21 cellular contexts compared by ENCODE assay signal in the genomic region with DNA sequence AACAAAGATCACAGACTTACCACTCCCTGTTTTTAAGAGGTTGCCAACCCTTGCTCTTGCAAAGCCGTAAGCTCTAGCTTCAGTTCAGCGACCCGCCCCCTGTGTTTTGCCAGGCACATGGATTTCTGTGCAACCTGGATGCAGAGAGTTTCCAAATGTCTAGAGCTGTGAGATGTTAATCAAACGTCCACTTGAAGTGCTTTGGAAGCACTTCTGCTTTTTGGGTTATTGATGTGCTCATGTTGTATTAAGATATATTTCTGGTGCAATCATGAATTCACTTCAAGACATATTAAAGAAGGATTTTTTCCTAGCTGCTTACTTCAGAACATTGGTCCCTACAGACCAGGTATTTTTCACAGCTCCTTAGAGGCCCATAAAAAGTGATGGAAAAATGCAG. TPM values are rescaled to one million over a fixed set of nuclear protein-coding genes. Genes with fewer than 3 reads are reported as not detected.
"Had no signal": no experiment of that assay in that cellular context is flagged by ENCODE, and none has a peak within 500 bp of the region (broad histone marks: within the 10 kb centered on the region; RNA-seq: fewer than 3 reads in every experiment).

No MANE protein-coding gene starts in this region.

- H3K9me3 ChIP-seq: left lung, pancreas, tibial artery, vagina had no signal

- H3K4me3 ChIP-seq: coronary artery, left lung, pancreas, tibial artery, vagina had no signal

- ATAC-seq: foreskin keratinocyte; left lung; pancreas; stimulated activated memory B cell treated with anti-CD40 and anti-IgM and Interleukin-4, amounts not matched to agents 10 μg/mL and 1 μg/mL and 100 μg/mL, for 72 hours had no signal

- H3K27ac Mint-ChIP-seq: activated naive CD8-positive, alpha-beta T cell treated with anti-CD3 and anti-CD28 coated beads, Interleukin-2, amount 10 ng/mL, durations not matched to agents 7 days and 5 days; activated T-helper 1 cell treated with anti-CD3 and anti-CD28 coated beads, Interleukin-12 subunit alpha, Interleukin-12 subunit beta, Interleukin-2, Interleukin-4 antibody, amounts not matched to agents 30 ng/mL and 10 ng/mL and 1 ng/mL, durations not matched to agents 14 hours and 24 hours and 36 hours; brain had no signal

- H3K9me3 Mint-ChIP-seq: activated naive CD8-positive, alpha-beta T cell treated with anti-CD3 and anti-CD28 coated beads, Interleukin-2, amount 10 ng/mL, durations not matched to agents 7 days and 5 days; activated T-helper 1 cell treated with anti-CD3 and anti-CD28 coated beads, Interleukin-12 subunit alpha, Interleukin-12 subunit beta, Interleukin-2, Interleukin-4 antibody, amounts not matched to agents 30 ng/mL and 10 ng/mL and 1 ng/mL, durations not matched to agents 14 hours and 24 hours and 36 hours; central memory CD8-positive, alpha-beta T cell had no signal

- H3K4me3 Mint-ChIP-seq: activated naive CD8-positive, alpha-beta T cell treated with anti-CD3 and anti-CD28 coated beads, Interleukin-2, amount 10 ng/mL, durations not matched to agents 7 days and 5 days; activated T-helper 1 cell treated with anti-CD3 and anti-CD28 coated beads, Interleukin-12 subunit alpha, Interleukin-12 subunit beta, Interleukin-2, Interleukin-4 antibody, amounts not matched to agents 30 ng/mL and 10 ng/mL and 1 ng/mL, durations not matched to agents 14 hours and 24 hours and 36 hours; brain; central memory CD8-positive, alpha-beta T cell; stimulated activated memory B cell treated with anti-CD40 and anti-IgM and Interleukin-4, amounts not matched to agents 10 μg/mL and 1 μg/mL and 100 μg/mL, for 72 hours had no signal

- H3K27me3 ChIP-seq: left lung, pancreas, tibial artery, vagina had no signal

- H3K4me1 ChIP-seq: foreskin keratinocyte, left lung, pancreas, tibial artery, vagina had no signal

- H3K27ac ChIP-seq: coronary artery, foreskin keratinocyte, left lung, pancreas, tibial artery, vagina had no signal

- H3K4me1 Mint-ChIP-seq: activated naive CD8-positive, alpha-beta T cell treated with anti-CD3 and anti-CD28 coated beads, Interleukin-2, amount 10 ng/mL, durations not matched to agents 7 days and 5 days; brain; central memory CD8-positive, alpha-beta T cell had no signal

- H3K27me3 Mint-ChIP-seq: brain; naive B cell; stimulated activated memory B cell treated with anti-CD40 and anti-IgM and Interleukin-4, amounts not matched to agents 10 μg/mL and 1 μg/mL and 100 μg/mL, for 72 hours had no signal

- H3K36me3 Mint-ChIP-seq: activated naive CD8-positive, alpha-beta T cell treated with anti-CD3 and anti-CD28 coated beads, Interleukin-2, amount 10 ng/mL, durations not matched to agents 7 days and 5 days; brain; stimulated activated memory B cell treated with anti-CD40 and anti-IgM and Interleukin-4, amounts not matched to agents 10 μg/mL and 1 μg/mL and 100 μg/mL, for 72 hours had no signal

- DNase-seq: activated CD4-positive, CD25-positive, alpha-beta regulatory T cell treated with anti-CD3 and anti-CD28 coated beads, Interleukin-2, amount 50 U/mL, for 72 hours; activated naive CD4-positive, alpha-beta T cell; activated naive CD8-positive, alpha-beta T cell treated with anti-CD3 and anti-CD28 coated beads, Interleukin-2, amount 10 ng/mL, durations not matched to agents 7 days and 5 days; effector CD4-positive, alpha-beta T cell; foreskin keratinocyte; glutamatergic neuron; hypothalamus; kidney; left lung; mammary epithelial cell; naive B cell; pancreas; tibial artery had no signal

- H3K36me3 ChIP-seq: left lung, pancreas, tibial artery, vagina had no signal

RNA-seq across cellular contexts. Expression of gene DLEU7, which starts 59.6 kb away (rescaled TPM):
- total RNA-seq: activated CD8-positive, alpha-beta memory T cell treated with anti-CD3 and anti-CD28 coated beads for 36 hours; activated naive CD8-positive, alpha-beta T cell treated with anti-CD3 and anti-CD28 coated beads, Interleukin-2, amount 10 ng/mL, durations not matched to agents 7 days and 5 days; activated T-helper 1 cell treated with anti-CD3 and anti-CD28 coated beads, Interleukin-12 subunit alpha, Interleukin-12 subunit beta, Interleukin-2, Interleukin-4 antibody, amounts not matched to agents 30 ng/mL and 10 ng/mL and 1 ng/mL, durations not matched to agents 14 hours and 24 hours and 36 hours; foreskin keratinocyte; mammary epithelial cell; renal cortical epithelial cell; vagina had no signal
